1 cellular context compared by ENCODE assay signal in the genomic region with DNA sequence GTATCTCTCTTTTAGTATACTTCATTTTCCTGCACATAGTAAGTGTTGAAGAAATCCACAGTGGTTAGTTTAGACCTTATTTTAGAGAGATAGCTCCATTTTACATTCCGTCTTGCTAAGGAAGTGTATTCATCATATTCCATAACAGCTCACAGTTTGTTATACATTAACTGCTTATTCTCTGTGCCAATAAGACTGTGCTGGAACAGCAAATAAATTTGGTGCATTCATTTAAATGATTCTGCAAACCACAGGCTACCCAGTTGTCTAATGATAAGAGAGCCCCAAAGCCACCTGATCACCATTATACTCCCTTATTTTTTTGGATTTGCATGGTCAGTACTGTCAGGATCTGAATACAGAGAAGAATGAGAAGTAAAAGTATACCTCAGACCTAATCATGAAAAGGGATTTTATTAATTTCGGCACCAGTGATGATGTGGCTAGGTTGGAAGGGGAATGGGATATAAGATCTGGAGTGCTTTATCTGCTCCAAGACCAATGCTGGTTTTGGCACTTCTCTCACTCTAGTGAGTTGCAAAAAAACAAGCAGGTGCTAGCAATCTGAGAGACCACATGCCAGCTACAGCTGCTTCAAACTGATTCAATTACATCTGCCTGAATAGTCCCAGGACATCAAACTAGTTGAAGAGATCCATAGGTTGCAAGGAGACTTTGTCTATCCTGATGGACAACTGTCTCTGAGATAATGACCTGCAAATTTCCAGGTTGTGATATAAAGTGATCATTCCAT.
TF ChIP-seq lines count a peak whose summit lies in the region.

No MANE protein-coding gene starts in this region.

TF ChIP-seq in HepG2, 621 proteins besides CTCF, POLR2A, EP300 and RAD21 (continued from another document):
- TF ChIP-seq, protein P1, sequence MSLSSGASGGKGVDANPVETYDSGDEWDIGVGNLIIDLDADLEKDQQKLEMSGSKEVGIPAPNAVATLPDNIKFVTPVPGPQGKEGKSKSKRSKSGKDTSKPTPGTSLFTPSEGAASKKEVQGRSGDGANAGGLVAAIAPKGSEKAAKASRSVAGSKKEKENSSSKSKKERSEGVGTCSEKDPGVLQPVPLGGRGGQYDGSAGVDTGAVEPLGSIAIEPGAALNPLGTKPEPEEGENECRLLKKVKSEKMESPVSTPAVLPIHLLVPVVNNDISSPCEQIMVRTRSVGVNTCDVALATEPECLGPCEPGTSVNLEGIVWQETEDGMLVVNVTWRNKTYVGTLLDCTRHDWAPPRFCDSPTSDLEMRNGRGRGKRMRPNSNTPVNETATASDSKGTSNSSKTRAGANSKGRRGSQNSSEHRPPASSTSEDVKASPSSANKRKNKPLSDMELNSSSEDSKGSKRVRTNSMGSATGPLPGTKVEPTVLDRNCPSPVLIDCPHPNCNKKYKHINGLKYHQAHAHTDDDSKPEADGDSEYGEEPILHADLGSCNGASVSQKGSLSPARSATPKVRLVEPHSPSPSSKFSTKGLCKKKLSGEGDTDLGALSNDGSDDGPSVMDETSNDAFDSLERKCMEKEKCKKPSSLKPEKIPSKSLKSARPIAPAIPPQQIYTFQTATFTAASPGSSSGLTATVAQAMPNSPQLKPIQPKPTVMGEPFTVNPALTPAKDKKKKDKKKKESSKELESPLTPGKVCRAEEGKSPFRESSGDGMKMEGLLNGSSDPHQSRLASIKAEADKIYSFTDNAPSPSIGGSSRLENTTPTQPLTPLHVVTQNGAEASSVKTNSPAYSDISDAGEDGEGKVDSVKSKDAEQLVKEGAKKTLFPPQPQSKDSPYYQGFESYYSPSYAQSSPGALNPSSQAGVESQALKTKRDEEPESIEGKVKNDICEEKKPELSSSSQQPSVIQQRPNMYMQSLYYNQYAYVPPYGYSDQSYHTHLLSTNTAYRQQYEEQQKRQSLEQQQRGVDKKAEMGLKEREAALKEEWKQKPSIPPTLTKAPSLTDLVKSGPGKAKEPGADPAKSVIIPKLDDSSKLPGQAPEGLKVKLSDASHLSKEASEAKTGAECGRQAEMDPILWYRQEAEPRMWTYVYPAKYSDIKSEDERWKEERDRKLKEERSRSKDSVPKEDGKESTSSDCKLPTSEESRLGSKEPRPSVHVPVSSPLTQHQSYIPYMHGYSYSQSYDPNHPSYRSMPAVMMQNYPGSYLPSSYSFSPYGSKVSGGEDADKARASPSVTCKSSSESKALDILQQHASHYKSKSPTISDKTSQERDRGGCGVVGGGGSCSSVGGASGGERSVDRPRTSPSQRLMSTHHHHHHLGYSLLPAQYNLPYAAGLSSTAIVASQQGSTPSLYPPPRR (CRISPR knock-in tag; IDR thresholded peaks at IDR 0.05; ENCODE audit: borderline replicate concordance), result no peak
